In genomic region chr20:62422636-62423325, GRCh38 we compare ENCODE assay signal across 18 cellular contexts.
DNase-seq lines count a peak whose midpoint lies in the region; FAIRE-seq lines count a peak whose summit lies in the region.
"Had no signal": no experiment of that assay in that cellular context is flagged by ENCODE, and none has a peak within 500 bp of the region (broad histone marks: within the 10 kb centered on the region; RNA-seq: fewer than 3 reads in every experiment).

No MANE protein-coding gene starts in this region.

- intact Hi-C loops in head of caudate nucleus (cut with DNase I), result no loop called here

- FAIRE-seq in HTR-8/SVneo (lab: Jason Lieb, UNC), result peak; percentile 38

- DNase-seq in HTR-8/SVneo (ENCODE audit: insufficient read length, low spot score), result no peak
- DNase-seq in head of caudate nucleus, result no peak
- DNase-seq: ACHN; activated CD4-positive, alpha-beta T cell treated with anti-CD3 and anti-CD28 coated beads, Interleukin-2, amount 50 U/mL, for 48 hours; activated naive CD4-positive, alpha-beta T cell treated with Interleukin-2 at 50 U/mL for 16 hours; BE2C; endodermal cell; foreskin fibroblast; heart left ventricle; naive B cell; NCI-H1092 treated with DMSO at 0.1 percent for 48 hours; NCI-H187 treated with DMSO at 0.1 percent for 48 hours; NCI-H2171 treated with DMSO at 0.1 percent for 48 hours; NCI-H524 treated with DMSO at 0.1 percent for 48 hours; PC-3; sigmoid colon; stimulated activated CD4-positive, alpha-beta T cell treated with anti-CD3 and anti-CD28 coated beads, Interleukin-4, amount 100 ng/mL, for 24 hours; T-helper 17 cell had no signal
